8 cellular contexts compared by ENCODE assay signal in the genomic region with DNA sequence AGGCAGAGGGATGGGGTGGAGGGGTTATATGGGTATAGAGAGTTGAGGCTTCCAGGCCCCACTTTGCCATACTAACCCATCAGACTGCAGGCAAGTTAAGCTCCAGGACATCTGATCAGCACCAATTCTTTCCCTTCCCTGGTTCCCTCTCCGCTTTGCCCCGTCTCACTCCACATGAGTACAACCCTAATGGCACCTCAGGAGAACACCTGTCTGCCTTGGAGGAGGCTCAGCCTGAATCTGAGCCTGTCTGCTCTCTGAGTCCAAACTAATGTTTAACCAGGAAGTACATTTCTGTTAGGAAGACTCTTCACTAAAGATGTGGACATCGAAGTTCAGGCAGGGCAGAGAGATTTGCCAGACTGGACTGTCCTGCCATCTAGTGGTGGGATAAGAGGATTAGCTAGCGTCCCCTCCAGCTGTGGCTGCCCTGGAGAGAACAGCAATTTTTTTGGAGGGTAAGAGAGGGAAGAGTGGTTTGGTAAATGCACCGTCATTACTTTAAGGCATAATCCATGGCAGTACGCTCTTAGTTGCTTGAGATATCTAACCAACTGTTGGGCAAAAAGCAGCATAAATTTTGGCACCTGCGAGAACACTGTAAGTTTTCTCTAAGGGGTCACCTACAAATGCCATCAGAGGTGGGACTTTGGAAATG. TPM values are rescaled to one million over a fixed set of nuclear protein-coding genes. Genes with fewer than 3 reads are reported as not detected.
DNase-seq lines count a peak whose midpoint lies in the region; ATAC-seq and TF ChIP-seq lines count a peak whose summit lies in the region.

No MANE protein-coding gene starts in this region.

- 30% methylated on average over 7 of the region's 7 CpGs for WGBS in esophagus muscularis mucosa
- WGBS in stomach, 5 donors = 26 to 33% (median 31%) methylated on average over 7 of the region's 7 CpGs

- ATAC-seq in GM18517 (IDR thresholded peaks at IDR 0.05; ENCODE audit: unreplicated experiment) = peak; percentile 72
- peak; percentile 82 to 87 for ATAC-seq in natural killer cell treated with Interleukin-12 subunit alpha and Interleukin-12 subunit beta and Interleukin-15 and Interleukin-18, amount 100 ng/mL, for 72 hours

- H3K4me3 ChIP-seq in ACC112 (ENCODE audit: low read depth, low read length) (no peak overlapping the region), esophagus muscularis mucosa (no peak overlapping the region), stomach (no peak overlapping the region)

- H3K27ac ChIP-seq in ACC112 (ENCODE audit: low read depth, low read length) (no peak overlapping the region), esophagus muscularis mucosa (replicated peaks in 1 of 4) (no peak overlapping the region), stomach (no peak overlapping the region)

- no peaks in the 10 kb centered on the region for H3K27me3 ChIP-seq in ACC112 (ENCODE audit: insufficient read depth, low read length)
- peaks cover 0 to 16% (median 0%) of the 10 kb centered on the region in 4 donors for H3K27me3 ChIP-seq in esophagus muscularis mucosa
- peaks cover 0 to 18% (median 4%) of the 10 kb centered on the region in 3 donors for H3K27me3 ChIP-seq in stomach

- H3K9me3 Mint-ChIP-seq in natural killer cell treated with Interleukin-12 subunit alpha and Interleukin-12 subunit beta and Interleukin-15 and Interleukin-18, amount 100 ng/mL, for 72 hours = no peaks in the 10 kb centered on the region

- TF ChIP-seq RAD21 in Ishikawa (IDR thresholded peaks at IDR 0.05; ENCODE audit: low read depth) = peak; percentile 98

- H3K36me3 Mint-ChIP-seq in natural killer cell treated with Interleukin-12 subunit alpha and Interleukin-12 subunit beta and Interleukin-15 and Interleukin-18, amount 100 ng/mL, for 72 hours = no peaks in the 10 kb centered on the region

- H3K4me1 ChIP-seq in ACC112 (ENCODE audit: control insufficient read depth, insufficient read depth, low read length, unreplicated experiment) (peaks cover 16% of the 10 kb centered on the region), esophagus muscularis mucosa (peaks cover 14 to 17% (median 15%) of the 10 kb centered on the region in 4 donors), stomach (peaks cover 0 to 15% (median 8%) of the 10 kb centered on the region in 4 donors)

- H3K4me1 Mint-ChIP-seq in natural killer cell treated with Interleukin-12 subunit alpha and Interleukin-12 subunit beta and Interleukin-15 and Interleukin-18, amount 100 ng/mL, for 72 hours (ENCODE audit: low read depth in 2 of 2) = peaks cover 4 to 6% of the 10 kb centered on the region in 2 donors

- H3K27ac Mint-ChIP-seq in natural killer cell treated with Interleukin-12 subunit alpha and Interleukin-12 subunit beta and Interleukin-15 and Interleukin-18, amount 100 ng/mL, for 72 hours = no peak overlapping the region

- no peaks in the 10 kb centered on the region for H3K79me2 ChIP-seq in ACC112 (ENCODE audit: control insufficient read depth, insufficient read depth, low read length, unreplicated experiment)

- TF ChIP-seq EP300 in Ishikawa (IDR thresholded peaks at IDR 0.05; ENCODE audit: borderline replicate concordance) = no peak
- no peak for TF ChIP-seq EP300 in esophagus muscularis mucosa (IDR thresholded peaks at IDR 0.05)
- no peak for TF ChIP-seq EP300 in stomach (IDR thresholded peaks at IDR 0.05)

- H2AFZ ChIP-seq in ACC112 (ENCODE audit: low read length, unreplicated experiment) = peak overlapping the region; percentile 85

- H3K9me3 ChIP-seq in esophagus muscularis mucosa (no peaks in the 10 kb centered on the region), stomach (no peaks in the 10 kb centered on the region)

- DNase-seq in OCI-M2 (lab: John Stamatoyannopoulos, UW; ENCODE audit: unreplicated experiment) = peak; percentile 34
- peak; percentile 44 for DNase-seq in activated T-cell treated with anti-CD3 and anti-CD28 coated beads for 24 hours (ENCODE audit: low read depth)
- no peak for DNase-seq in esophagus muscularis mucosa (ENCODE audit: extremely low spot score)
- DNase-seq in natural killer cell treated with Interleukin-12 subunit alpha and Interleukin-12 subunit beta and Interleukin-15 and Interleukin-18, amount 100 ng/mL, for 72 hours (ENCODE audit: low spot score) = peak; percentile 65
- DNase-seq in stomach = peak; percentile 77

- H3K4me3 Mint-ChIP-seq in natural killer cell treated with Interleukin-12 subunit alpha and Interleukin-12 subunit beta and Interleukin-15 and Interleukin-18, amount 100 ng/mL, for 72 hours = no peak overlapping the region

- H3K36me3 ChIP-seq in ACC112 (ENCODE audit: insufficient read depth, low read length) (no peaks in the 10 kb centered on the region), esophagus muscularis mucosa (no peaks in the 10 kb centered on the region), stomach (no peaks in the 10 kb centered on the region)

- peak; percentile 90 to 92 (median 91) for TF ChIP-seq CTCF in esophagus muscularis mucosa (IDR thresholded peaks at IDR 0.05)
- peak in 6 of 7 experiments; percentile 14 to 97 (median 90) for TF ChIP-seq CTCF in stomach (IDR thresholded peaks at IDR 0.05)

- intact Hi-C loops in esophagus muscularis mucosa (cut with DNase I) = loop anchor here (1.0 to 5.0 kb wide), 3 partner anchors 70 to 159 kb away; no protein-coding TSS in a partner anchor
- intact Hi-C loops in stomach (cut with DNase I; ENCODE audit: low total_unique reads) = loop anchor here (5.0 to 10.0 kb wide), 2 partner anchors 64 to 156 kb away; no protein-coding TSS in a partner anchor

- peaks cover 20 to 28% of the 10 kb centered on the region in 2 donors for H3K27me3 Mint-ChIP-seq in natural killer cell treated with Interleukin-12 subunit alpha and Interleukin-12 subunit beta and Interleukin-15 and Interleukin-18, amount 100 ng/mL, for 72 hours

- TF ChIP-seq POLR2A in esophagus muscularis mucosa (IDR thresholded peaks at IDR 0.05; ENCODE audit: low read depth) (no peak), stomach (IDR thresholded peaks at IDR 0.05) (no peak)

TF ChIP-seq in Ishikawa, 13 proteins besides CTCF, POLR2A, EP300 and RAD21:
- TF ChIP-seq FOXM1 (IDR thresholded peaks at IDR 0.05; ENCODE audit: borderline replicate concordance, low read depth) (no peak), EGR1 (IDR thresholded peaks at IDR 0.05) (no peak), YY1 (IDR thresholded peaks at IDR 0.05; ENCODE audit: low read depth) (no peak), TAF1 (IDR thresholded peaks at IDR 0.05; ENCODE audit: low read depth) (no peak), ZBTB7A (IDR thresholded peaks at IDR 0.05; ENCODE audit: low read depth) (no peak), CREB1 (IDR thresholded peaks at IDR 0.05; ENCODE audit: low read depth) (no peak), NFIC (IDR thresholded peaks at IDR 0.05) (no peak), CEBPB (IDR thresholded peaks at IDR 0.05) (no peak), TEAD4 (IDR thresholded peaks at IDR 0.05) (no peak)
- TF ChIP-seq, protein P1, sequence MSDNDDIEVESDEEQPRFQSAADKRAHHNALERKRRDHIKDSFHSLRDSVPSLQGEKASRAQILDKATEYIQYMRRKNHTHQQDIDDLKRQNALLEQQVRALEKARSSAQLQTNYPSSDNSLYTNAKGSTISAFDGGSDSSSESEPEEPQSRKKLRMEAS (IDR thresholded peaks at IDR 0.05) = no peak
- TF ChIP-seq, protein P2, sequence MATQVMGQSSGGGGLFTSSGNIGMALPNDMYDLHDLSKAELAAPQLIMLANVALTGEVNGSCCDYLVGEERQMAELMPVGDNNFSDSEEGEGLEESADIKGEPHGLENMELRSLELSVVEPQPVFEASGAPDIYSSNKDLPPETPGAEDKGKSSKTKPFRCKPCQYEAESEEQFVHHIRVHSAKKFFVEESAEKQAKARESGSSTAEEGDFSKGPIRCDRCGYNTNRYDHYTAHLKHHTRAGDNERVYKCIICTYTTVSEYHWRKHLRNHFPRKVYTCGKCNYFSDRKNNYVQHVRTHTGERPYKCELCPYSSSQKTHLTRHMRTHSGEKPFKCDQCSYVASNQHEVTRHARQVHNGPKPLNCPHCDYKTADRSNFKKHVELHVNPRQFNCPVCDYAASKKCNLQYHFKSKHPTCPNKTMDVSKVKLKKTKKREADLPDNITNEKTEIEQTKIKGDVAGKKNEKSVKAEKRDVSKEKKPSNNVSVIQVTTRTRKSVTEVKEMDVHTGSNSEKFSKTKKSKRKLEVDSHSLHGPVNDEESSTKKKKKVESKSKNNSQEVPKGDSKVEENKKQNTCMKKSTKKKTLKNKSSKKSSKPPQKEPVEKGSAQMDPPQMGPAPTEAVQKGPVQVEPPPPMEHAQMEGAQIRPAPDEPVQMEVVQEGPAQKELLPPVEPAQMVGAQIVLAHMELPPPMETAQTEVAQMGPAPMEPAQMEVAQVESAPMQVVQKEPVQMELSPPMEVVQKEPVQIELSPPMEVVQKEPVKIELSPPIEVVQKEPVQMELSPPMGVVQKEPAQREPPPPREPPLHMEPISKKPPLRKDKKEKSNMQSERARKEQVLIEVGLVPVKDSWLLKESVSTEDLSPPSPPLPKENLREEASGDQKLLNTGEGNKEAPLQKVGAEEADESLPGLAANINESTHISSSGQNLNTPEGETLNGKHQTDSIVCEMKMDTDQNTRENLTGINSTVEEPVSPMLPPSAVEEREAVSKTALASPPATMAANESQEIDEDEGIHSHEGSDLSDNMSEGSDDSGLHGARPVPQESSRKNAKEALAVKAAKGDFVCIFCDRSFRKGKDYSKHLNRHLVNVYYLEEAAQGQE (IDR thresholded peaks at IDR 0.05; ENCODE audit: low read depth) = no peak
- TF ChIP-seq, protein P3, sequence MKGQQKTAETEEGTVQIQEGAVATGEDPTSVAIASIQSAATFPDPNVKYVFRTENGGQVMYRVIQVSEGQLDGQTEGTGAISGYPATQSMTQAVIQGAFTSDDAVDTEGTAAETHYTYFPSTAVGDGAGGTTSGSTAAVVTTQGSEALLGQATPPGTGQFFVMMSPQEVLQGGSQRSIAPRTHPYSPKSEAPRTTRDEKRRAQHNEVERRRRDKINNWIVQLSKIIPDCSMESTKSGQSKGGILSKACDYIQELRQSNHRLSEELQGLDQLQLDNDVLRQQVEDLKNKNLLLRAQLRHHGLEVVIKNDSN (IDR thresholded peaks at IDR 0.05) = no peak

RNA-seq across cellular contexts. Expression of a gene that starts 29.2 kb away (rescaled TPM):
- total RNA-seq in esophagus muscularis mucosa (1 to 10 TPM in 2 of 4 donors, under 1 TPM in 2; 0.83 to 3.5 (median 2.0) TPM), stomach (100 to 1,000 TPM in 1 of 5 donors, 10 to 100 TPM in 2, 1 to 10 TPM in 2; 1.1 to 306 (median 14.5) TPM)
- 1 to 10 TPM; 1.9 to 2.6 TPM for total RNA-seq in natural killer cell treated with Interleukin-12 subunit alpha and Interleukin-12 subunit beta and Interleukin-15 and Interleukin-18, amount 100 ng/mL, for 72 hours
- 1 to 10 TPM; 2.6 to 4.0 (median 3.4) TPM for polyA plus RNA-seq in stomach

RNA-seq across cellular contexts. Expression of a gene that starts 47.8 kb away (rescaled TPM):
- total RNA-seq in esophagus muscularis mucosa = 10 to 100 TPM in 1 of 4 donors, 1 to 10 TPM in 3; 5.0 to 12.0 (median 7.1) TPM
- 1 to 10 TPM; 7.6 to 8.1 TPM for total RNA-seq in natural killer cell treated with Interleukin-12 subunit alpha and Interleukin-12 subunit beta and Interleukin-15 and Interleukin-18, amount 100 ng/mL, for 72 hours
- 10 to 100 TPM in 1 of 5 donors, 1 to 10 TPM in 4; 3.9 to 11.7 (median 4.5) TPM for total RNA-seq in stomach
- 1 to 10 TPM; 1.8 to 2.6 (median 2.5) TPM for polyA plus RNA-seq in stomach
